10 cellular contexts compared by ENCODE assay signal in the genomic region with DNA sequence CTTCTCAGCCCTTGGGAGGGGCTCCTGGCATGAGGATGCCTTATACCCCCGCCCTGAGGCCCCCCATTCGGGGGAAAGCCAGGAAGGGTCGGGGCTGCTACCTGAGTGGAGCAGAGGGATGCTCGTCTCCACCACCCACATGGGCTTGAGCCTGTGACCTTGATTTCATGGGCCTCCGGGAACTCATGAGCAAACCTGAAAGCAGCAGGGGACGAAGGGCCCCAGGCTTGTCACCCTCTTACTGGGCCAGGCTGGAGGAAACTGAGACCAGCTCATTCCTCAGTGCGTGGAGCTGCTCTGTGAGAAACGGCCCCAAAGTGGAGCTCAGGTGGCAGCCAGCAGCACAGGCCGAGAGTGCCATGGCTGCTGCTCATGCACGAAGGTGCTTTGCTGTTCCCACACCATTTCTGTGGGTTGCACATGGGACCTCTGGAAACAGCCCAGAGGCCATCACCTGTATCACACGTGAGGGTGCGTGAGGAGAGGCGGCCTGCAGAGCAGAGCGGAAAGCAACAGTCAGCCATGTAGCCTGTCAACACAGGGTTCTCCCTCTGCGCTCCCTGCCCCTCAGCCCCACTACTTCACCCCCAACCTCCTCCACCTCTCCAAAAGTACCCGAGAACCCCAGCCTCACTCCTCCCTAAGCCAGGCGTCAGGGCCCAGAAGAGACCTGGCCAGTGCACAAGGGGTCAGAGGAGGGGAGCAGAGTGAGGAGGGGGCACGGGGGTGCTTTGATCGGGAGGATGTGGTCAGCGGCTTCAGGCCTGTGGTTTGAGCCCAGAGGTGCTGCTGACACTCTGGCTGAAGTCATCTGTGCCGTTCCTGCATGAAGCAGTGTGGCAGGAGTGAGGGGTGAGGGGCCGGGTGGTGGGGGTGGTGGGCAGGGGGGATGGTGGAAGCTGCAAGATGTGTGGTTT. TPM values are rescaled to one million over a fixed set of nuclear protein-coding genes. Genes with fewer than 3 reads are reported as not detected.
A peak's percentile ranks its signal among the peaks of the same experiment; 100 is the strongest.
DNase-seq lines count a peak whose midpoint lies in the region; ATAC-seq and FAIRE-seq lines count a peak whose summit lies in the region.
"Had no signal": no experiment of that assay in that cellular context is flagged by ENCODE, and none has a peak within 500 bp of the region (broad histone marks: within the 10 kb centered on the region; RNA-seq: fewer than 3 reads in every experiment).

No MANE protein-coding gene starts in this region.

- H3K36me3 Mint-ChIP-seq in activated T-helper 17 cell treated with anti-CD3 and anti-CD28 coated beads, Interleukin-2, amount 50 U/mL, for 72 hours (ENCODE audit: low read depth) = peaks cover 13% of the 10 kb centered on the region

- peak overlapping the region; percentile 92 for H3K27ac Mint-ChIP-seq in activated T-helper 17 cell treated with anti-CD3 and anti-CD28 coated beads, Interleukin-2, amount 50 U/mL, for 72 hours

- H3K27me3 Mint-ChIP-seq in activated T-helper 17 cell treated with anti-CD3 and anti-CD28 coated beads, Interleukin-2, amount 50 U/mL, for 72 hours = no peaks in the 10 kb centered on the region

- FAIRE-seq in HTR-8/SVneo (lab: Jason Lieb, UNC) = no peak
- FAIRE-seq: A204.1 had no signal

- DNase-seq in SKM-1 treated with dmso at 0.1 percent for 144 hours (lab: John Stamatoyannopoulos, UW; ENCODE audit: unreplicated experiment) (peak; percentile 60), SKM-1 (lab: John Stamatoyannopoulos, UW; ENCODE audit: unreplicated experiment) (no peak), HTR-8/SVneo (ENCODE audit: insufficient read length, low spot score) (no peak), NCI-H82 treated with DMSO at 0.1 percent for 48 hours (lab: John Stamatoyannopoulos, UW; ENCODE audit: unreplicated experiment) (no peak), NCI-H1694 (lab: John Stamatoyannopoulos, UW) (no peak)
- peak; percentile 87 for DNase-seq in stimulated activated CD8-positive, alpha-beta memory T cell treated with anti-CD3 and anti-CD28 coated beads, Interleukin-4, amount 100 ng/mL, for 48 hours

- peak; percentile 27 for ATAC-seq in HG03095 (IDR thresholded peaks at IDR 0.05; ENCODE audit: unreplicated experiment)
- peak; percentile 67 for ATAC-seq in activated T-helper 17 cell treated with anti-CD3 and anti-CD28 coated beads, Interleukin-2, amount 50 U/mL, for 72 hours (replicated peaks)

- peaks cover 37% of the 10 kb centered on the region for H3K4me1 Mint-ChIP-seq in activated T-helper 17 cell treated with anti-CD3 and anti-CD28 coated beads, Interleukin-2, amount 50 U/mL, for 72 hours

- peak overlapping the region; percentile 69 for H3K4me3 Mint-ChIP-seq in activated T-helper 17 cell treated with anti-CD3 and anti-CD28 coated beads, Interleukin-2, amount 50 U/mL, for 72 hours

- H3K9me3 Mint-ChIP-seq in activated T-helper 17 cell treated with anti-CD3 and anti-CD28 coated beads, Interleukin-2, amount 50 U/mL, for 72 hours = no peaks in the 10 kb centered on the region

RNA-seq across cellular contexts. Expression of a gene that starts 14.2 kb away (rescaled TPM):
- 100 to 1,000 TPM; 425 to 498 TPM for total RNA-seq in activated T-helper 17 cell treated with anti-CD3 and anti-CD28 coated beads, Interleukin-2, amount 50 U/mL, for 72 hours
- total RNA-seq: fibroblast of lung had no signal

RNA-seq across cellular contexts. Expression of a gene that starts 24.2 kb away (rescaled TPM):
- total RNA-seq in activated T-helper 17 cell treated with anti-CD3 and anti-CD28 coated beads, Interleukin-2, amount 50 U/mL, for 72 hours = 10 to 100 TPM in 1 of 2 donors, 1 to 10 TPM in 1; 5.0 to 16.3 TPM

RNA-seq across cellular contexts. Expression of a gene that starts 48.4 kb away (rescaled TPM):
- total RNA-seq in activated T-helper 17 cell treated with anti-CD3 and anti-CD28 coated beads, Interleukin-2, amount 50 U/mL, for 72 hours = 10 to 100 TPM in 1 of 2 donors, 1 to 10 TPM in 1; 2.6 to 16.2 TPM
- total RNA-seq: fibroblast of lung had no signal

RNA-seq across cellular contexts. Expression of a gene that starts 54.4 kb away (rescaled TPM):
- 100 to 1,000 TPM in 1 of 2 donors, 10 to 100 TPM in 1; 86.6 to 343 TPM for total RNA-seq in activated T-helper 17 cell treated with anti-CD3 and anti-CD28 coated beads, Interleukin-2, amount 50 U/mL, for 72 hours
- total RNA-seq: fibroblast of lung had no signal

Comparison
In these comparisons a context has a peak if more than half of its experiments do, and no peak if none do; other contexts are left out.
1. DNase-seq: peak in SKM-1 treated with dmso at 0.1 percent for 144 hours (single experiment) and stimulated activated CD8-positive, alpha-beta memory T cell treated with anti-CD3 and anti-CD28 coated beads, Interleukin-4, amount 100 ng/mL, for 48 hours (single experiment); none in SKM-1 (single experiment), HTR-8/SVneo (single experiment), NCI-H82 treated with DMSO at 0.1 percent for 48 hours (single experiment) and NCI-H1694 (single experiment).